In genomic region chr15:65791335-65792129, GRCh38 we compare ENCODE assay signal across 8 cellular contexts. TPM values are rescaled to one million over a fixed set of nuclear protein-coding genes. Genes with fewer than 3 reads are reported as not detected.
DNase-seq lines count a peak whose midpoint lies in the region; ATAC-seq, FAIRE-seq and TF ChIP-seq lines count a peak whose summit lies in the region.

No MANE protein-coding gene starts in this region.

- H3K9me3 Mint-ChIP-seq in activated naive CD8-positive, alpha-beta T cell treated with anti-CD3 and anti-CD28 coated beads, Interleukin-2, amount 10 ng/mL, durations not matched to agents 7 days and 5 days = no peaks in the 10 kb centered on the region

- H3K79me2 ChIP-seq in parathyroid adenoma = no peaks in the 10 kb centered on the region

- peak; percentile 39 for ATAC-seq in HG03025 (IDR thresholded peaks at IDR 0.05; ENCODE audit: low FRiP score, unreplicated experiment)
- peak; percentile 34 for ATAC-seq in activated naive CD8-positive, alpha-beta T cell treated with anti-CD3 and anti-CD28 coated beads, Interleukin-2, amount 10 ng/mL, durations not matched to agents 7 days and 5 days (ENCODE audit: low read depth)

- TF ChIP-seq CTCF in parathyroid adenoma (IDR thresholded peaks at IDR 0.05) = no peak

- no peaks in the 10 kb centered on the region for H3K36me3 ChIP-seq in parathyroid adenoma (ENCODE audit: control insufficient read depth, insufficient read depth, low read length)

- POLR2A ChIA-PET in activated naive CD8-positive, alpha-beta T cell treated with anti-CD3 and anti-CD28 coated beads, Interleukin-2, amount 10 ng/mL, durations not matched to agents 7 days and 5 days (lab: Charles Lee) = interaction anchor here (0.7 to 6.9 kb wide), 20 partner anchors 9 to 84 kb away, joined by 3 to 84 read pairs (median 8); partner anchors contain the start of gene RAB11A

- H3K4me3 ChIP-seq in parathyroid adenoma (ENCODE audit: low read depth, low read length) = peak overlapping the region; percentile 83

- no peaks in the 10 kb centered on the region for H3K36me3 Mint-ChIP-seq in activated naive CD8-positive, alpha-beta T cell treated with anti-CD3 and anti-CD28 coated beads, Interleukin-2, amount 10 ng/mL, durations not matched to agents 7 days and 5 days

- peak overlapping the region; percentile 82 for H2AFZ ChIP-seq in parathyroid adenoma

- H3K4me3 Mint-ChIP-seq in activated naive CD8-positive, alpha-beta T cell treated with anti-CD3 and anti-CD28 coated beads, Interleukin-2, amount 10 ng/mL, durations not matched to agents 7 days and 5 days = peak overlapping the region; percentile 90

- DNase-seq in GF-D8 (lab: John Stamatoyannopoulos, UW) = peak; percentile 18
- peak; percentile 56 for DNase-seq in RKO (ENCODE audit: low spot score)
- DNase-seq in activated naive CD8-positive, alpha-beta T cell treated with anti-CD3 and anti-CD28 coated beads, Interleukin-2, amount 10 ng/mL, durations not matched to agents 7 days and 5 days = peak; percentile 68
- DNase-seq in cardiac septum (ENCODE audit: low spot score) = peak; percentile 80
- DNase-seq in RCC 7860 (ENCODE audit: low spot score) = no peak
- no peak for DNase-seq in DMS79 (lab: John Stamatoyannopoulos, UW)

- peak overlapping the region; percentile 96 for H3K27ac Mint-ChIP-seq in activated naive CD8-positive, alpha-beta T cell treated with anti-CD3 and anti-CD28 coated beads, Interleukin-2, amount 10 ng/mL, durations not matched to agents 7 days and 5 days

- no peak overlapping the region for H3K9ac ChIP-seq in parathyroid adenoma

- peak overlapping the region; percentile 68 for H3K4me2 ChIP-seq in parathyroid adenoma (ENCODE audit: low read length)

- H3K27ac ChIP-seq in parathyroid adenoma = peak overlapping the region; percentile 65

- intact Hi-C loops in cardiac septum (cut with DNase I) = loop anchor here (5.0 kb wide), 1 partner anchor 41 kb away; no protein-coding TSS in a partner anchor

- H3K4me1 Mint-ChIP-seq in activated naive CD8-positive, alpha-beta T cell treated with anti-CD3 and anti-CD28 coated beads, Interleukin-2, amount 10 ng/mL, durations not matched to agents 7 days and 5 days = peaks cover 43% of the 10 kb centered on the region

- H3K27me3 ChIP-seq in parathyroid adenoma (ENCODE audit: control insufficient read depth, insufficient read depth, low read length) = no peaks in the 10 kb centered on the region

- FAIRE-seq in RCC 7860 (lab: Jason Lieb, UNC) = no peak

- no peaks in the 10 kb centered on the region for H3K27me3 Mint-ChIP-seq in activated naive CD8-positive, alpha-beta T cell treated with anti-CD3 and anti-CD28 coated beads, Interleukin-2, amount 10 ng/mL, durations not matched to agents 7 days and 5 days

- H3K9me3 ChIP-seq in parathyroid adenoma (ENCODE audit: control insufficient read depth, low read length) = no peaks in the 10 kb centered on the region

- H3K4me1 ChIP-seq in parathyroid adenoma = no peaks in the 10 kb centered on the region

RNA-seq across cellular contexts. Expression of gene DENND4A, which starts 0.6 kb away (rescaled TPM):
- 10 to 100 TPM; 50.4 to 56.7 TPM for total RNA-seq in activated naive CD8-positive, alpha-beta T cell treated with anti-CD3 and anti-CD28 coated beads, Interleukin-2, amount 10 ng/mL, durations not matched to agents 7 days and 5 days
- total RNA-seq in cardiac septum = 19.1 TPM

Comparison
In these comparisons a context has a peak if more than half of its experiments do, and no peak if none do; other contexts are left out.
1. DNase-seq: peak in GF-D8 (single experiment), RKO (single experiment), activated naive CD8-positive, alpha-beta T cell treated with anti-CD3 and anti-CD28 coated beads, Interleukin-2, amount 10 ng/mL, durations not matched to agents 7 days and 5 days (single experiment) and cardiac septum (single experiment); none in RCC 7860 (single experiment) and DMS79 (single experiment).